8 cellular contexts compared by ENCODE assay signal in the genomic region with DNA sequence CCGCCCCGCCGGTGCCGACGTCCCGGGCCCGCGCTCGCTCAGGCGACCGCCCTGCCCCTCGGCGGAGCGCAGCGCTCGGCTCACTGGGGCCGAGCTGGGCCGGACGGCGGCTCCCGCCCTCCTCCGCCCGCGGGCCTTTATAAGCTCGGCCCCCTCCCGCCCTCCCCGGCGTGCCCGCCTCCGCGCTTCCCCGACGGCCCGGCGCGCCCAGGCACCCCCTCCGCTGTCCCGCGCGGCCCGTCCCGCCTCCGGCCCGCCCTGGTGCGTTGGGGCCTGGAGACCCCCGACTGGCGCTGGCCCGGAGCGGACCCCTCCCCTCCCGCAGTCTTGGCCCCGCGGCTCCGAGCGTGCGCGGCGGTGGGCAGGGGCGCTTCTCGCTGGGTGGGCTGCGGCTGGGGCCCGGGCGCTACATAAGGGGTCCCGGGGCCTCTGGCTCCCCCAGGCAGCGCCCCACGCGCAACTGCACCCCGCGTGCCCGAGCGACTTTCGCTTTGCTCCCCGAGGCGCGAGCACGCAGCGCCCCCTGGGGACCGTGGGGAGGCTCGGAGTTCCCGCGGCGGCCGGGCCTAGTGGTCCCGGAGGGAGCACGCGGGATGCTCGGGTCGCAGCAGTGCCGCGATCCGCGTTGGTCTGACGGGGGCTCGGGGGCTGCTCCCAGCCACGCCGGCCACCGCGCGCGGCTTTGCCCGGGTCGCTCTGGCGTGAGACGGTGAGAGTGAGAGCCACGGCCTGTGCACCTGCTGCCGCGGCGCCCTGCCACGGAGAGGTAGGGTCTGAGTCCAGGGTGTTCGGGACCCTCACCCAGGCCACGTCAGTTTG.
A peak's percentile ranks its signal among the peaks of the same experiment; 100 is the strongest.
DNase-seq lines count a peak whose midpoint lies in the region; ATAC-seq and TF ChIP-seq lines count a peak whose summit lies in the region.

A gene with protein sequence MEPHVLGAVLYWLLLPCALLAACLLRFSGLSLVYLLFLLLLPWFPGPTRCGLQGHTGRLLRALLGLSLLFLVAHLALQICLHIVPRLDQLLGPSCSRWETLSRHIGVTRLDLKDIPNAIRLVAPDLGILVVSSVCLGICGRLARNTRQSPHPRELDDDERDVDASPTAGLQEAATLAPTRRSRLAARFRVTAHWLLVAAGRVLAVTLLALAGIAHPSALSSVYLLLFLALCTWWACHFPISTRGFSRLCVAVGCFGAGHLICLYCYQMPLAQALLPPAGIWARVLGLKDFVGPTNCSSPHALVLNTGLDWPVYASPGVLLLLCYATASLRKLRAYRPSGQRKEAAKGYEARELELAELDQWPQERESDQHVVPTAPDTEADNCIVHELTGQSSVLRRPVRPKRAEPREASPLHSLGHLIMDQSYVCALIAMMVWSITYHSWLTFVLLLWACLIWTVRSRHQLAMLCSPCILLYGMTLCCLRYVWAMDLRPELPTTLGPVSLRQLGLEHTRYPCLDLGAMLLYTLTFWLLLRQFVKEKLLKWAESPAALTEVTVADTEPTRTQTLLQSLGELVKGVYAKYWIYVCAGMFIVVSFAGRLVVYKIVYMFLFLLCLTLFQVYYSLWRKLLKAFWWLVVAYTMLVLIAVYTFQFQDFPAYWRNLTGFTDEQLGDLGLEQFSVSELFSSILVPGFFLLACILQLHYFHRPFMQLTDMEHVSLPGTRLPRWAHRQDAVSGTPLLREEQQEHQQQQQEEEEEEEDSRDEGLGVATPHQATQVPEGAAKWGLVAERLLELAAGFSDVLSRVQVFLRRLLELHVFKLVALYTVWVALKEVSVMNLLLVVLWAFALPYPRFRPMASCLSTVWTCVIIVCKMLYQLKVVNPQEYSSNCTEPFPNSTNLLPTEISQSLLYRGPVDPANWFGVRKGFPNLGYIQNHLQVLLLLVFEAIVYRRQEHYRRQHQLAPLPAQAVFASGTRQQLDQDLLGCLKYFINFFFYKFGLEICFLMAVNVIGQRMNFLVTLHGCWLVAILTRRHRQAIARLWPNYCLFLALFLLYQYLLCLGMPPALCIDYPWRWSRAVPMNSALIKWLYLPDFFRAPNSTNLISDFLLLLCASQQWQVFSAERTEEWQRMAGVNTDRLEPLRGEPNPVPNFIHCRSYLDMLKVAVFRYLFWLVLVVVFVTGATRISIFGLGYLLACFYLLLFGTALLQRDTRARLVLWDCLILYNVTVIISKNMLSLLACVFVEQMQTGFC (N-terminal part only) (minus strand): TSS at position 115 of the 819 bp plus-strand sequence. CDS start 256 bp downstream, outside the sequence.

- ATAC-seq in activated CD4-positive, CD25-positive, alpha-beta regulatory T cell treated with anti-CD3 and anti-CD28 coated beads, Interleukin-2, amount 50 U/mL, for 24 hours, result peak; percentile 4 to 8

- peak within 1 kb of the TSS; percentile 61 for H3K4me3 ChIP-seq in GM12864 (ENCODE audit: low read depth, low read length)

- peak; percentile 77 for TF ChIP-seq CTCF in GM12864 (IDR thresholded peaks at IDR 0.05; ENCODE audit: low read depth, low read length, missing control alignments)

- no peak for DNase-seq in GM12864 (ENCODE audit: low read depth)
- peak; percentile 92 for DNase-seq in HuH-7 (ENCODE audit: low spot score)
- DNase-seq in central memory CD4-positive, alpha-beta T cell, result peak; percentile 81
- peak; percentile 9 for DNase-seq in kidney glomerular epithelial cell (lab: John Stamatoyannopoulos, UW)
- peak; percentile 74 to 85 for DNase-seq in stimulated activated CD4-positive, alpha-beta T cell treated with anti-CD3 and anti-CD28 coated beads, Interleukin-1b, Interleukin-23, amount 100 ng/mL, for 4 hours (ENCODE audit: low read depth in 2 of 2)
- DNase-seq in cerebellar nuclear complex (lab: John Stamatoyannopoulos, UW), result no peak
- DNase-seq in NCI-H146 (lab: John Stamatoyannopoulos, UW), result no peak

Comparison
In these comparisons a context has a peak if more than half of its experiments do, and no peak if none do; other contexts are left out.
1. DNase-seq: peak in HuH-7 (single experiment), central memory CD4-positive, alpha-beta T cell (single experiment), kidney glomerular epithelial cell (single experiment) and stimulated activated CD4-positive, alpha-beta T cell treated with anti-CD3 and anti-CD28 coated beads, Interleukin-1b, Interleukin-23, amount 100 ng/mL, for 4 hours (2 of 2); none in GM12864 (single experiment), cerebellar nuclear complex (0 of 2) and NCI-H146 (single experiment).